8 cellular contexts compared by ENCODE assay signal in the genomic region with DNA sequence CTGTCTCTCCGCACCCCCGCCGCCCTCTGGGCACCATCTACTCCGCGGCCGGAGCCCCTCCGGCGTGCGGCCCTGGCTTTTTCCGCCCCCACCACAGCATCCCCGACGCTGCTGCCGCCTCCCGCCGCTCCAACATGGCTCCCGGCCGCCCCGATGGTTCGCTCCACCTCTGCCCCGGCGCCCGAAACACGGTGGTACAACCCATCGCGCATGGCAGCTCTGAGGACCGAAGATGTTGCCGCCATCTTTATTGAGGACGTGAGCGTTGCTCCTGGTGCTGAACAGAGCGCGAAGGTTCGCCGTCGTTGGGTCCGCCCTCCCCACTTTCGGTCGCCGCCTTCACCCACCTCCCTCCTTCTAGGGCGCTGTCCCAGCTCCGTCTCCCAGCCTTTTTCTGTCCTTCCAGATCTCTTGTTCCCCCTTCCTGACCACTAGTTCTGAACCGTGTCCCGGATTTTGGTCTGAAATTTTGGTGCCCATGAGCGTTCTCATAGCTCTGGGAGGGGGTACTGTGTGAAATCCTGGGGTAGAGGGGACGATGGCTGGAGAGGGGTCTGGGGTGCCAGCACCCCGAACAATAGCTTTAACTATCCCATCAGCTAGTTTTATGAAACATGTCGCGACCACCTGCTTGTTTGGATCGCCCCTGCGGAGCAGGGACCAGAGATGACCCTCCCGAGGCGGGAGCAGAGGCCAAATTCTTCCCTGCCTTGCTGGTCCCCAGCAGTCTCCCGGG. TPM values are rescaled to one million over a fixed set of nuclear protein-coding genes. Genes with fewer than 3 reads are reported as not detected.
A peak's percentile ranks its signal among the peaks of the same experiment; 100 is the strongest.
DNase-seq lines count a peak whose midpoint lies in the region; ATAC-seq, FAIRE-seq and TF ChIP-seq lines count a peak whose summit lies in the region.

A gene with protein sequence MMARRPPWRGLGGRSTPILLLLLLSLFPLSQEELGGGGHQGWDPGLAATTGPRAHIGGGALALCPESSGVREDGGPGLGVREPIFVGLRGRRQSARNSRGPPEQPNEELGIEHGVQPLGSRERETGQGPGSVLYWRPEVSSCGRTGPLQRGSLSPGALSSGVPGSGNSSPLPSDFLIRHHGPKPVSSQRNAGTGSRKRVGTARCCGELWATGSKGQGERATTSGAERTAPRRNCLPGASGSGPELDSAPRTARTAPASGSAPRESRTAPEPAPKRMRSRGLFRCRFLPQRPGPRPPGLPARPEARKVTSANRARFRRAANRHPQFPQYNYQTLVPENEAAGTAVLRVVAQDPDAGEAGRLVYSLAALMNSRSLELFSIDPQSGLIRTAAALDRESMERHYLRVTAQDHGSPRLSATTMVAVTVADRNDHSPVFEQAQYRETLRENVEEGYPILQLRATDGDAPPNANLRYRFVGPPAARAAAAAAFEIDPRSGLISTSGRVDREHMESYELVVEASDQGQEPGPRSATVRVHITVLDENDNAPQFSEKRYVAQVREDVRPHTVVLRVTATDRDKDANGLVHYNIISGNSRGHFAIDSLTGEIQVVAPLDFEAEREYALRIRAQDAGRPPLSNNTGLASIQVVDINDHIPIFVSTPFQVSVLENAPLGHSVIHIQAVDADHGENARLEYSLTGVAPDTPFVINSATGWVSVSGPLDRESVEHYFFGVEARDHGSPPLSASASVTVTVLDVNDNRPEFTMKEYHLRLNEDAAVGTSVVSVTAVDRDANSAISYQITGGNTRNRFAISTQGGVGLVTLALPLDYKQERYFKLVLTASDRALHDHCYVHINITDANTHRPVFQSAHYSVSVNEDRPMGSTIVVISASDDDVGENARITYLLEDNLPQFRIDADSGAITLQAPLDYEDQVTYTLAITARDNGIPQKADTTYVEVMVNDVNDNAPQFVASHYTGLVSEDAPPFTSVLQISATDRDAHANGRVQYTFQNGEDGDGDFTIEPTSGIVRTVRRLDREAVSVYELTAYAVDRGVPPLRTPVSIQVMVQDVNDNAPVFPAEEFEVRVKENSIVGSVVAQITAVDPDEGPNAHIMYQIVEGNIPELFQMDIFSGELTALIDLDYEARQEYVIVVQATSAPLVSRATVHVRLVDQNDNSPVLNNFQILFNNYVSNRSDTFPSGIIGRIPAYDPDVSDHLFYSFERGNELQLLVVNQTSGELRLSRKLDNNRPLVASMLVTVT (N-terminal part only) (minus strand): TSS at position 134 of the 736 bp plus-strand sequence. CDS start 252 bp downstream, outside the sequence.

- in situ Hi-C loops in gastrocnemius medialis (cut with MboI; ENCODE audit: low sequenced_read_pairs in 4 of 4): no loop called here

- DNase-seq in GM03348 (ENCODE audit: low spot score) (peak; percentile 87), NCI-H1417 (lab: John Stamatoyannopoulos, UW) (peak; percentile 81 to 91 (median 83)), bronchial epithelial cell (ENCODE audit: low read depth) (peak; percentile 80), iPS-NIHi7 (ENCODE audit: extremely low spot score) (peak; percentile 73), gastrocnemius medialis (no peak)

- H3K27me3 ChIP-seq in bronchial epithelial cell (ENCODE audit: control insufficient read depth, insufficient read depth, low read length): no peaks in the 10 kb centered on the region
- H3K27me3 ChIP-seq in gastrocnemius medialis: peaks cover 26 to 35% (median 35%) of the 10 kb centered on the region in 3 donors

- TF ChIP-seq POLR2A in gastrocnemius medialis (IDR thresholded peaks at IDR 0.05): no peak

- H3K27ac ChIP-seq in gastrocnemius medialis: peak within 1 kb of the TSS in 2 of 4 donors; percentile 27 to 28

- H3K4me3 ChIP-seq in bronchial epithelial cell (ENCODE audit: low read depth, low read length): peak within 1 kb of the TSS; percentile 75
- H3K4me3 ChIP-seq in gastrocnemius medialis: peak within 1 kb of the TSS; percentile 41 to 61 (median 42)

- peak in 1 of 2 donors; percentile 30 for ATAC-seq in gastrocnemius medialis
- no peak for ATAC-seq in GM21515 (IDR thresholded peaks at IDR 0.05; ENCODE audit: unreplicated experiment)
- ATAC-seq in HG02938 (IDR thresholded peaks at IDR 0.05; ENCODE audit: unreplicated experiment): no peak

- no peaks in the 10 kb centered on the region for H3K9me3 ChIP-seq in gastrocnemius medialis

- H3K36me3 ChIP-seq in bronchial epithelial cell (ENCODE audit: control insufficient read depth, insufficient read depth, low read length) (no peaks in the 10 kb centered on the region), gastrocnemius medialis (no peaks in the 10 kb centered on the region)

- H3K4me1 ChIP-seq in gastrocnemius medialis: peaks cover 5 to 21% of the 10 kb centered on the region in 2 donors

- TF ChIP-seq CTCF in bronchial epithelial cell (IDR thresholded peaks at IDR 0.05; ENCODE audit: insufficient read depth, low read length, severe bottlenecking) (no peak), gastrocnemius medialis (IDR thresholded peaks at IDR 0.05 in 4 of 5, conservative IDR thresholded peaks at IDR 0.05 in 1 of 5) (no peak)

- intact Hi-C loops in T-helper 2 cell treated with Interferon-gamma antibody and Interleukin-4, amounts not matched to agents 100 ng/mL and 5 ng/mL, for 36 hours (cut with micrococcal nuclease): loop anchor here (2.0 kb wide), 1 partner anchor 54 kb away; a partner anchor contains a TSS
- intact Hi-C loops in gastrocnemius medialis (cut with DNase I; ENCODE audit: low total_unique reads): no loop called here

- peak; percentile 98 for FAIRE-seq in bronchial epithelial cell (lab: Jason Lieb, UNC)

RNA-seq across cellular contexts. Expression of the gene that starts here (rescaled TPM):
- 11.1 and 11.2 TPM in 2 replicates for total RNA-seq in T-helper 2 cell treated with Interferon-gamma antibody and Interleukin-4, amounts not matched to agents 100 ng/mL and 5 ng/mL, for 36 hours
- 1.0 and 1.1 TPM in 2 replicates for total RNA-seq in bronchial epithelial cell
- under 1 TPM in 3 of 4 donors, not detected in 1; 0.02 to 0.25 (median 0.05) TPM for total RNA-seq in gastrocnemius medialis

Comparison
In these comparisons a context has a peak if more than half of its experiments do, and no peak if none do; other contexts are left out.
1. DNase-seq: peak in GM03348 (single experiment), NCI-H1417 (3 of 3), bronchial epithelial cell (single experiment) and iPS-NIHi7 (single experiment); none in gastrocnemius medialis (0 of 2).